9 cellular contexts compared by ENCODE assay signal in genomic region chr18:51051105-51051712, GRCh38. TPM values are rescaled to one million over a fixed set of nuclear protein-coding genes. Genes with fewer than 3 reads are reported as not detected.
DNase-seq lines count a peak whose midpoint lies in the region; ATAC-seq and TF ChIP-seq lines count a peak whose summit lies in the region.
"Had no signal": no experiment of that assay in that cellular context is flagged by ENCODE, and none has a peak within 500 bp of the region (broad histone marks: within the 10 kb centered on the region; RNA-seq: fewer than 3 reads in every experiment).

No MANE protein-coding gene starts in this region.

- TF ChIP-seq CTCF in KMS-11 (conservative IDR thresholded peaks at IDR 0.05; ENCODE audit: low read depth, low read length) = peak; percentile 95
- TF ChIP-seq CTCF in RWPE1 (conservative IDR thresholded peaks at IDR 0.05; ENCODE audit: low read depth) = peak; percentile 80
- peak; percentile 63 to 86 (median 77) for TF ChIP-seq CTCF in dorsolateral prefrontal cortex (IDR thresholded peaks at IDR 0.05 in 54 of 56, conservative IDR thresholded peaks at IDR 0.05 in 2 of 56; ENCODE audit: low read depth in 1 of 56, partially characterized antibody in 56 of 56)
- TF ChIP-seq CTCF in mucosa of descending colon (IDR thresholded peaks at IDR 0.05) = peak; percentile 57

- H4K20me1 ChIP-seq in KMS-11 (ENCODE audit: insufficient read depth) = no peaks in the 10 kb centered on the region; the same call in 1 of the 2 replicates

- H3K36me3 Mint-ChIP-seq in activated CD4-positive, alpha-beta T cell treated with anti-CD3 and anti-CD28 coated beads, Interleukin-2, amount 10 ng/mL, durations not matched to agents 24 days and 14 days (ENCODE audit: low read depth) = peaks cover 39% of the 10 kb centered on the region

- H3K27me3 ChIP-seq in KMS-11 (ENCODE audit: insufficient read depth, low read depth) (no peaks in the 10 kb centered on the region), dorsolateral prefrontal cortex (no peaks in the 10 kb centered on the region)

- no peak overlapping the region for H3K4me3 ChIP-seq in KMS-11 (IDR thresholded peaks at IDR 0.05; ENCODE audit: insufficient read depth, low read depth, low read length)
- no peak overlapping the region for H3K4me3 ChIP-seq in dorsolateral prefrontal cortex
- no peak overlapping the region for H3K4me3 ChIP-seq in mucosa of descending colon

- intact Hi-C loops in activated CD4-positive, alpha-beta T cell treated with anti-CD3 and anti-CD28 coated beads, Interleukin-2, amount 10 ng/mL, durations not matched to agents 24 days and 14 days (cut with micrococcal nuclease) = loop anchor here (1.0 to 5.0 kb wide), 4 partner anchors 83 to 231 kb away; partner anchors contain the start of genes ELAC1, MEX3C and MRO
- intact Hi-C loops in dorsolateral prefrontal cortex (cut with DNase I) (loop anchor here (1.0 to 5.0 kb wide), 2 partner anchors 229 to 231 kb away; partner anchors contain the start of gene MRO (in 2 of the 2)), mucosa of descending colon (cut with DNase I, micrococcal nuclease) (loop anchor here (5.0 kb wide), 2 partner anchors 224 to 234 kb away; no protein-coding TSS in a partner anchor)

- peaks cover 20% of the 10 kb centered on the region; the same call in 1 of the 2 replicates for H3K79me2 ChIP-seq in KMS-11 (ENCODE audit: insufficient read depth, low read depth)

- H3K9me3 ChIP-seq in mucosa of descending colon = no peaks in the 10 kb centered on the region

- no peak overlapping the region for H3K4me3 Mint-ChIP-seq in activated CD4-positive, alpha-beta T cell treated with anti-CD3 and anti-CD28 coated beads, Interleukin-2, amount 10 ng/mL, durations not matched to agents 24 days and 14 days
- H3K4me3 Mint-ChIP-seq: dendritic cell treated with granulocyte-macrophage colony-stimulating factor and Interleukin-4, amounts not matched to agents 40 ng/mL and 50 ng/mL, for 4 days had no signal

- no peak overlapping the region for H2AFZ ChIP-seq in KMS-11 (ENCODE audit: low read depth)

- no peaks in the 10 kb centered on the region for H3K27me3 Mint-ChIP-seq in activated CD4-positive, alpha-beta T cell treated with anti-CD3 and anti-CD28 coated beads, Interleukin-2, amount 10 ng/mL, durations not matched to agents 24 days and 14 days
- H3K27me3 Mint-ChIP-seq: dendritic cell treated with granulocyte-macrophage colony-stimulating factor and Interleukin-4, amounts not matched to agents 40 ng/mL and 50 ng/mL, for 4 days had no signal

- H3K27ac Mint-ChIP-seq in activated CD4-positive, alpha-beta T cell treated with anti-CD3 and anti-CD28 coated beads, Interleukin-2, amount 10 ng/mL, durations not matched to agents 24 days and 14 days = peak overlapping the region; percentile 34
- H3K27ac Mint-ChIP-seq: dendritic cell treated with granulocyte-macrophage colony-stimulating factor and Interleukin-4, amounts not matched to agents 40 ng/mL and 50 ng/mL, for 4 days had no signal

- peak; percentile 80 for ATAC-seq in GM21526 (IDR thresholded peaks at IDR 0.05; ENCODE audit: low FRiP score, unreplicated experiment)
- peak; percentile 85 for ATAC-seq in mucosa of descending colon

- no peak overlapping the region for H3K27ac ChIP-seq in KMS-11
- no peak overlapping the region for H3K27ac ChIP-seq in RWPE1
- H3K27ac ChIP-seq in dorsolateral prefrontal cortex = no peak overlapping the region

- DNase-seq in activated CD4-positive, alpha-beta T cell treated with anti-CD3 and anti-CD28 coated beads, Interleukin-2, amount 10 ng/mL, durations not matched to agents 24 days and 14 days = peak; percentile 76
- DNase-seq in activated CD4-positive, alpha-beta T cell treated with anti-CD3 and anti-CD28 coated beads for 1 hour = no peak
- peak; percentile 8 for DNase-seq in RWPE1 (ENCODE audit: low spot score)
- DNase-seq in dorsolateral prefrontal cortex = no peak
- peak in 1 of 3 donors; percentile 36 for DNase-seq in mucosa of descending colon
- DNase-seq in AG08396 (ENCODE audit: low spot score) = no peak

- peaks cover 25% of the 10 kb centered on the region for H3K4me1 ChIP-seq in KMS-11 (ENCODE audit: low read depth, poor library complexity, severe bottlenecking)
- no peaks in the 10 kb centered on the region for H3K4me1 ChIP-seq in mucosa of descending colon (ENCODE audit: low read depth)

- POLR2A ChIA-PET in RWPE1 (lab: Yijun Ruan, JAX; ENCODE audit: low non-redundant PET) = no interaction called here

- H3K9me3 Mint-ChIP-seq in activated CD4-positive, alpha-beta T cell treated with anti-CD3 and anti-CD28 coated beads, Interleukin-2, amount 10 ng/mL, durations not matched to agents 24 days and 14 days = no peaks in the 10 kb centered on the region
- H3K9me3 Mint-ChIP-seq: dendritic cell treated with granulocyte-macrophage colony-stimulating factor and Interleukin-4, amounts not matched to agents 40 ng/mL and 50 ng/mL, for 4 days had no signal

- H3K9ac ChIP-seq in KMS-11 = no peak overlapping the region

- peaks cover 29% of the 10 kb centered on the region for H3K4me1 Mint-ChIP-seq in activated CD4-positive, alpha-beta T cell treated with anti-CD3 and anti-CD28 coated beads, Interleukin-2, amount 10 ng/mL, durations not matched to agents 24 days and 14 days

- H3K4me2 ChIP-seq in KMS-11 = no peak overlapping the region

- H3K36me3 ChIP-seq in KMS-11 (ENCODE audit: insufficient read depth) (no peaks in the 10 kb centered on the region; the same call in 1 of the 2 replicates), mucosa of descending colon (ENCODE audit: low read depth) (no peaks in the 10 kb centered on the region)

- CTCF ChIA-PET in RWPE1 (lab: Yijun Ruan, JAX) = interaction anchor here (0.6 to 1.1 kb wide), 5 partner anchors 19 to 232 kb away, joined by 3 to 6 read pairs (median 4); no protein-coding TSS in a partner anchor

RNA-seq across cellular contexts. Expression of gene SMAD4, which starts 21.2 kb away (rescaled TPM):
- total RNA-seq in activated CD4-positive, alpha-beta T cell treated with anti-CD3 and anti-CD28 coated beads, Interleukin-2, amount 10 ng/mL, durations not matched to agents 24 days and 14 days = 76.5 and 90.8 TPM in 2 replicates
- total RNA-seq in dorsolateral prefrontal cortex (100 to 1,000 TPM in 14 of 120 experiments, 10 to 100 TPM in 106; 64.8 to 122 (median 86.8) TPM), mucosa of descending colon (100 to 1,000 TPM in 1 of 3 donors, 10 to 100 TPM in 2; 78.7 to 131 (median 93.1) TPM)

Comparison
In these comparisons a context has a peak if more than half of its experiments do, and no peak if none do; other contexts are left out.
1. DNase-seq: peak in activated CD4-positive, alpha-beta T cell treated with anti-CD3 and anti-CD28 coated beads, Interleukin-2, amount 10 ng/mL, durations not matched to agents 24 days and 14 days (single experiment) and RWPE1 (single experiment); none in activated CD4-positive, alpha-beta T cell treated with anti-CD3 and anti-CD28 coated beads for 1 hour (single experiment), dorsolateral prefrontal cortex (0 of 10) and AG08396 (single experiment).
2. Peak in every context shown above with its lines, with median percentiles within 50 percentile points of each other: CTCF ChIP-seq.